In the genomic region with DNA sequence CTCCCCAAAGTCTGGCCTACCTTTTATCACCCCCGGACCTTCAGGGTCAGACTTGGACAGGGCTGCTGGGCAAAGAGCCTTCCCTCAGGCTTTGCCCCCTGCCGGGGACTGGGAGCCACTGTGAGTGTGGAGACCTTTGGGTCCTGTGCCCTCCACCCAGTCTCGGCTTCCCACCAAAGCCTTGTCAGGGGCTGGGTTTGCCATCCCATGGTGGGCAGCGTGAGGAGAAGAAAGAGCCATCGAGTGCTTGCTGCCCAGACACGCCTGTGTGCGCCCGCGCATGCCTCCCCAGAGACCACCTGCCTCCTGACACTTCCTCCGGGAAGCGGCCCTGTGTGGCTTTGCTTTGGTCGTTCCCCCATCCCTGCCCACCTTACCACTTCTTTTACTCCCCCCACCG, we compare ENCODE assay signal across 1 cellular context.
TF ChIP-seq lines count a peak whose summit lies in the region.

No MANE protein-coding gene starts in this region.

TF ChIP-seq in HepG2, 621 proteins besides CTCF, POLR2A, EP300 and RAD21 (continued from another document):
- TF ChIP-seq NFAT5 (CRISPR knock-in tag; IDR thresholded peaks at IDR 0.05) = no peak
- TF ChIP-seq RBFOX2 (IDR thresholded peaks at IDR 0.05; ENCODE audit: low read depth, low read length) = peak; percentile 51; the same call in 1 of the 2 replicates
- TF ChIP-seq HDAC2 (CRISPR knock-in tag; IDR thresholded peaks at IDR 0.05) = no peak
TF ChIP-seq in HepG2: peak in this region for 4.
